Comparison of ENCODE assay signal across 20 cellular contexts in genomic region chr5:147461915-147462314, GRCh38. TPM values are rescaled to one million over a fixed set of nuclear protein-coding genes. Genes with fewer than 3 reads are reported as not detected.
DNase-seq lines count a peak whose midpoint lies in the region; FAIRE-seq and TF ChIP-seq lines count a peak whose summit lies in the region.
"Had no signal": no experiment of that assay in that cellular context is flagged by ENCODE, and none has a peak within 500 bp of the region (broad histone marks: within the 10 kb centered on the region; RNA-seq: fewer than 3 reads in every experiment).

No MANE protein-coding gene starts in this region.

- DNase-seq in EH (ENCODE audit: low read depth) (peak; percentile 64), RCC 7860 (ENCODE audit: low spot score) (peak; percentile 46), choroid plexus epithelial cell (ENCODE audit: low read depth) (peak; percentile 22), iris pigment epithelial cell (ENCODE audit: low read depth) (peak; percentile 62), T-helper 2 cell (no peak), SKM-1 treated with dmso at 0.1 percent for 144 hours (lab: John Stamatoyannopoulos, UW; ENCODE audit: unreplicated experiment) (no peak), posterior vena cava (ENCODE audit: low spot score) (no peak)
- DNase-seq in activated CD4-positive, alpha-beta T cell treated with anti-CD3 and anti-CD28 coated beads, Interleukin-2, amount 10 ng/mL, durations not matched to agents 7 days and 5 days: no peak
- DNase-seq: CD8-positive, alpha-beta memory T cell; DND-41; MV-4-11; NCI-H1417; NCI-H2029 treated with DMSO at 0.1 percent for 48 hours; NCI-H510A; NCI-H774 had no signal

- POLR2A ChIA-PET in activated CD4-positive, alpha-beta T cell treated with anti-CD3 and anti-CD28 coated beads, Interleukin-2, amount 10 ng/mL, durations not matched to agents 7 days and 5 days (lab: Charles Lee): no interaction called here

- no peak overlapping the region for H3K27ac Mint-ChIP-seq in activated CD4-positive, alpha-beta T cell treated with anti-CD3 and anti-CD28 coated beads, Interleukin-2, amount 10 ng/mL, durations not matched to agents 7 days and 5 days
- H3K27ac Mint-ChIP-seq: CD8-positive, alpha-beta memory T cell had no signal

- CTCF ChIA-PET in activated CD4-positive, alpha-beta T cell treated with anti-CD3 and anti-CD28 coated beads, Interleukin-2, amount 10 ng/mL, durations not matched to agents 7 days and 5 days (lab: Charles Lee): no interaction called here

- peak; percentile 16 for FAIRE-seq in RCC 7860 (lab: Jason Lieb, UNC)
- FAIRE-seq: D721Med, GM19239, HTR-8/SVneo had no signal

- intact Hi-C loops in posterior vena cava (cut with DNase I): no loop called here

- H3K27me3 Mint-ChIP-seq in activated CD4-positive, alpha-beta T cell treated with anti-CD3 and anti-CD28 coated beads, Interleukin-2, amount 10 ng/mL, durations not matched to agents 7 days and 5 days: peaks cover 4% of the 10 kb centered on the region

- no peak overlapping the region for H3K4me3 Mint-ChIP-seq in activated CD4-positive, alpha-beta T cell treated with anti-CD3 and anti-CD28 coated beads, Interleukin-2, amount 10 ng/mL, durations not matched to agents 7 days and 5 days
- H3K4me3 Mint-ChIP-seq: CD8-positive, alpha-beta memory T cell had no signal

- no peaks in the 10 kb centered on the region for H3K4me1 Mint-ChIP-seq in activated CD4-positive, alpha-beta T cell treated with anti-CD3 and anti-CD28 coated beads, Interleukin-2, amount 10 ng/mL, durations not matched to agents 7 days and 5 days
- H3K4me1 Mint-ChIP-seq: CD8-positive, alpha-beta memory T cell had no signal

- H3K4me3 ChIP-seq in choroid plexus epithelial cell (ENCODE audit: low read depth, low read length): no peak overlapping the region
- H3K4me3 ChIP-seq: BLaER1 treated with 17β-estradiol and CSF1 and Interleukin-3, amounts not matched to agents 10 nM and 100 nM; HAP-1 had no signal

- no peaks in the 10 kb centered on the region for H3K36me3 Mint-ChIP-seq in activated CD4-positive, alpha-beta T cell treated with anti-CD3 and anti-CD28 coated beads, Interleukin-2, amount 10 ng/mL, durations not matched to agents 7 days and 5 days (ENCODE audit: low read depth)
- H3K36me3 Mint-ChIP-seq: CD8-positive, alpha-beta memory T cell had no signal

- TF ChIP-seq CTCF in choroid plexus epithelial cell (conservative IDR thresholded peaks at IDR 0.05; ENCODE audit: low read depth, low read length): no peak

- H3K9me3 Mint-ChIP-seq in activated CD4-positive, alpha-beta T cell treated with anti-CD3 and anti-CD28 coated beads, Interleukin-2, amount 10 ng/mL, durations not matched to agents 7 days and 5 days: no peaks in the 10 kb centered on the region

RNA-seq across cellular contexts. Expression of gene DPYSL3, which starts 48.0 kb away (rescaled TPM):
- total RNA-seq in activated CD4-positive, alpha-beta T cell treated with anti-CD3 and anti-CD28 coated beads, Interleukin-2, amount 10 ng/mL, durations not matched to agents 7 days and 5 days: not detected
- 100 to 1,000 TPM; 401 to 418 TPM for total RNA-seq in posterior vena cava

Comparison
In these comparisons a context has a peak if more than half of its experiments do, and no peak if none do; other contexts are left out.
1. DNase-seq: peak in EH (single experiment), RCC 7860 (single experiment), choroid plexus epithelial cell (single experiment) and iris pigment epithelial cell (single experiment); none in T-helper 2 cell (0 of 5), activated CD4-positive, alpha-beta T cell treated with anti-CD3 and anti-CD28 coated beads, Interleukin-2, amount 10 ng/mL, durations not matched to agents 7 days and 5 days (single experiment), SKM-1 treated with dmso at 0.1 percent for 144 hours (single experiment) and posterior vena cava (single experiment).
2. RNA of gene DPYSL3, which starts 48.0 kb away (total RNA-seq): 401 to 418 TPM in posterior vena cava; not detected in activated CD4-positive, alpha-beta T cell treated with anti-CD3 and anti-CD28 coated beads, Interleukin-2, amount 10 ng/mL, durations not matched to agents 7 days and 5 days; every median in the first group is over 100 times any median in the second.